Comparison of ENCODE assay signal across 13 cellular contexts in genomic region chr6:24060982-24061754, GRCh38.
DNase-seq lines count a peak whose midpoint lies in the region; ATAC-seq and TF ChIP-seq lines count a peak whose summit lies in the region.
"Had no signal": no experiment of that assay in that cellular context is flagged by ENCODE, and none has a peak within 500 bp of the region (broad histone marks: within the 10 kb centered on the region; RNA-seq: fewer than 3 reads in every experiment).

No MANE protein-coding gene starts in this region.

- no peaks in the 10 kb centered on the region; the same call in 1 of the 2 replicates for H3K9me3 ChIP-seq in OCI-LY3 (ENCODE audit: insufficient read depth, low read length)

- DNase-seq in DMS79 (lab: John Stamatoyannopoulos, UW) (no peak), NCI-H2081 treated with DMSO at 0.1 percent for 48 hours (lab: John Stamatoyannopoulos, UW) (no peak)
- DNase-seq in activated CD4-positive, alpha-beta T cell treated with anti-CD3 and anti-CD28 coated beads for 48 hours, result no peak
- no peak for DNase-seq in stimulated activated naive CD4-positive, alpha-beta T cell treated with Interleukin-2 at 50 U/mL for 16 hours (lab: John Stamatoyannopoulos, UW)
- DNase-seq: activated CD4-positive, alpha-beta T cell treated with anti-CD3 and anti-CD28 coated beads, Interleukin-2, amount 50 U/mL, for 48 hours; kidney; nephron progenitor cell; stimulated activated naive CD4-positive, alpha-beta T cell; SW 1271 had no signal

- peak; percentile 93 for ATAC-seq in GM18861 (IDR thresholded peaks at IDR 0.05; ENCODE audit: unreplicated experiment)
- ATAC-seq in GM21447 (IDR thresholded peaks at IDR 0.05; ENCODE audit: unreplicated experiment), result peak; percentile 96
- ATAC-seq in HG03039 (IDR thresholded peaks at IDR 0.05; ENCODE audit: unreplicated experiment), result peak; percentile 97

- no peak overlapping the region for H2AFZ ChIP-seq in OCI-LY3 (ENCODE audit: low read depth, low read length)

- peak overlapping the region; percentile 50; the same call in 1 of the 2 replicates for H3K9ac ChIP-seq in OCI-LY3 (ENCODE audit: low read length)

- no peaks in the 10 kb centered on the region for H3K79me2 ChIP-seq in OCI-LY3 (ENCODE audit: low read length)

- no peaks in the 10 kb centered on the region for H3K27me3 ChIP-seq in OCI-LY3 (ENCODE audit: low read depth, low read length)

- peaks cover 13% of the 10 kb centered on the region for H3K36me3 ChIP-seq in OCI-LY3 (replicated peaks; ENCODE audit: low read depth, low read length)

- H3K27ac ChIP-seq in OCI-LY3 (ENCODE audit: low read length), result peak overlapping the region; percentile 92

- no peak for TF ChIP-seq CTCF in OCI-LY3 (IDR thresholded peaks at IDR 0.05; ENCODE audit: low read depth, low read length)

- H3K4me2 ChIP-seq in OCI-LY3 (ENCODE audit: low read length), result peak overlapping the region; percentile 56

- peak overlapping the region; percentile 3; the same call in 1 of the 2 replicates for H3K4me3 ChIP-seq in OCI-LY3 (ENCODE audit: low read length)

- no peaks in the 10 kb centered on the region for H4K20me1 ChIP-seq in OCI-LY3 (ENCODE audit: insufficient read depth, low read length)

- peaks cover 40% of the 10 kb centered on the region for H3K4me1 ChIP-seq in OCI-LY3 (ENCODE audit: low read length)
